8 cellular contexts compared by ENCODE assay signal in genomic region chr15:59741274-59741906, GRCh38. TPM values are rescaled to one million over a fixed set of nuclear protein-coding genes. Genes with fewer than 3 reads are reported as not detected.
DNase-seq lines count a peak whose midpoint lies in the region; ATAC-seq, FAIRE-seq and TF ChIP-seq lines count a peak whose summit lies in the region.

No MANE protein-coding gene starts in this region.

- BruUV-seq in K562 (replicated peaks; lab: Mats Ljungman, UMichigan) = no TSS peak

- no peak overlapping the region for H3K27ac Mint-ChIP-seq in neural crest cell (ENCODE audit: unreplicated experiment)
- H3K27ac Mint-ChIP-seq in activated CD8-positive, alpha-beta memory T cell treated with anti-CD3 and anti-CD28 coated beads, Interleukin-2, amount 10 ng/mL, durations not matched to agents 7 days and 5 days = no peak overlapping the region

- H3K27me3 ChIP-seq in K562 (ENCODE audit: control insufficient read depth in 2 of 2, insufficient read depth in 2 of 2, low read length in 2 of 2) (peaks cover 9 to 13% of the 10 kb centered on the region in 2 experiments; a peak in 3 of 5 replicates), uterus (no peaks in the 10 kb centered on the region)

- no peaks in the 10 kb centered on the region for H3K79me2 ChIP-seq in K562 (ENCODE audit: control insufficient read depth, insufficient read depth, low read length)

- peaks cover 4% of the 10 kb centered on the region for H3K27me3 Mint-ChIP-seq in neural crest cell (ENCODE audit: low read depth)
- peaks cover 23% of the 10 kb centered on the region for H3K27me3 Mint-ChIP-seq in activated CD8-positive, alpha-beta memory T cell treated with anti-CD3 and anti-CD28 coated beads, Interleukin-2, amount 10 ng/mL, durations not matched to agents 7 days and 5 days

- H3K4me1 ChIP-seq in K562 (replicated peaks in 1 of 2; ENCODE audit: control insufficient read depth in 2 of 2, insufficient read depth in 2 of 2, low read length in 2 of 2) (no peaks in the 10 kb centered on the region), uterus (no peaks in the 10 kb centered on the region)

- H3K9ac ChIP-seq in K562 (ENCODE audit: insufficient read depth in 1 of 2, low read depth in 2 of 2, low read length in 2 of 2) = no peak overlapping the region

- H2AFZ ChIP-seq in K562 (ENCODE audit: low read depth, low read length) = no peak overlapping the region

- FAIRE-seq in K562 (lab: Jason Lieb, UNC) = peak; percentile 19

- no peak for TF ChIP-seq EP300 in K562 (IDR thresholded peaks at IDR 0.05; ENCODE audit: low read length)

- no peak overlapping the region for H3K4me2 ChIP-seq in K562 (ENCODE audit: insufficient read depth, low read length)

- TF ChIP-seq POLR2A in K562 (conservative IDR thresholded peaks at IDR 0.05) (no peak), uterus (IDR thresholded peaks at IDR 0.05) (no peak)

- POLR2A ChIA-PET in K562 (lab: Yijun Ruan, JAX) = no interaction called here

- in situ Hi-C loops in K562 (cut with MboI) = no loop called here

- ATAC-seq in K562 (no peak), omental fat pad (ENCODE audit: low FRiP score) (no peak), HG02678 (IDR thresholded peaks at IDR 0.05; ENCODE audit: unreplicated experiment) (no peak)
- ATAC-seq in activated CD8-positive, alpha-beta memory T cell treated with anti-CD3 and anti-CD28 coated beads, Interleukin-2, amount 10 ng/mL, durations not matched to agents 7 days and 5 days = no peak

- H3K36me3 ChIP-seq in K562 (ENCODE audit: control insufficient read depth, insufficient read depth, low read length) (no peaks in the 10 kb centered on the region), uterus (no peaks in the 10 kb centered on the region)

- H3K27ac ChIP-seq in K562 (ENCODE audit: extremely low read depth, low read depth, low read length) (no peak overlapping the region), uterus (no peak overlapping the region)

- H3K9me1 ChIP-seq in K562 (ENCODE audit: control insufficient read depth, insufficient read depth, low read length) = no peaks in the 10 kb centered on the region

- H4K20me1 ChIP-seq in K562 (replicated peaks; ENCODE audit: control insufficient read depth, insufficient read depth, low read length) = no peaks in the 10 kb centered on the region

- peak; percentile 61 for DNase-seq in NCI-H2081 treated with DMSO at 0.1 percent for 48 hours (lab: John Stamatoyannopoulos, UW)
- peak in 2 of 4 experiments; percentile 8 to 9 for DNase-seq in K562 (ENCODE audit: extremely low read depth in 1 of 4, low spot score in 3 of 4)
- DNase-seq in neural crest cell (ENCODE audit: low read depth, low spot score) = no peak
- DNase-seq in omental fat pad (ENCODE audit: low spot score) = no peak
- no peak for DNase-seq in activated CD8-positive, alpha-beta memory T cell treated with anti-CD3 and anti-CD28 coated beads, Interleukin-2, amount 10 ng/mL, durations not matched to agents 7 days and 5 days
- no peak for DNase-seq in uterus

- CTCF ChIA-PET in K562 (lab: Yijun Ruan, JAX; ENCODE audit: low intra/inter-chr PET ratio) = no interaction called here
- CTCF ChIA-PET in activated CD8-positive, alpha-beta memory T cell treated with anti-CD3 and anti-CD28 coated beads, Interleukin-2, amount 10 ng/mL, durations not matched to agents 7 days and 5 days (lab: Charles Lee) = interaction anchor here (0.6 to 2.7 kb wide), 12 partner anchors 10 to 657 kb away, joined by 3 to 18 read pairs (median 4); partner anchors contain the start of gene ANXA2

- H3K4me1 Mint-ChIP-seq in neural crest cell = no peaks in the 10 kb centered on the region
- H3K4me1 Mint-ChIP-seq in activated CD8-positive, alpha-beta memory T cell treated with anti-CD3 and anti-CD28 coated beads, Interleukin-2, amount 10 ng/mL, durations not matched to agents 7 days and 5 days = no peaks in the 10 kb centered on the region

- peaks cover 10% of the 10 kb centered on the region for H3K9me3 Mint-ChIP-seq in neural crest cell
- H3K9me3 Mint-ChIP-seq in activated CD8-positive, alpha-beta memory T cell treated with anti-CD3 and anti-CD28 coated beads, Interleukin-2, amount 10 ng/mL, durations not matched to agents 7 days and 5 days (ENCODE audit: low read depth) = peaks cover 7% of the 10 kb centered on the region

- no peak overlapping the region for H3K4me3 ChIP-seq in GM12875 (ENCODE audit: low read depth, low read length)
- no peak overlapping the region for H3K4me3 ChIP-seq in K562
- no peak overlapping the region for H3K4me3 ChIP-seq in uterus

- H3K36me3 Mint-ChIP-seq in neural crest cell (ENCODE audit: low read depth) = no peaks in the 10 kb centered on the region
- H3K36me3 Mint-ChIP-seq in activated CD8-positive, alpha-beta memory T cell treated with anti-CD3 and anti-CD28 coated beads, Interleukin-2, amount 10 ng/mL, durations not matched to agents 7 days and 5 days = no peaks in the 10 kb centered on the region

- intact Hi-C loops in K562 (cut with micrococcal nuclease) (no loop called here), uterus (cut with DNase I; ENCODE audit: low total_unique reads) (no loop called here)

- TF ChIP-seq RAD21 in K562 (CRISPR knock-in tag; conservative IDR thresholded peaks at IDR 0.05 in 1 of 2, IDR thresholded peaks at IDR 0.05 in 1 of 2) = peak; percentile 13 to 38; a peak in 2 of 4 replicates

- H3K4me3 Mint-ChIP-seq in neural crest cell = no peak overlapping the region
- H3K4me3 Mint-ChIP-seq in activated CD8-positive, alpha-beta memory T cell treated with anti-CD3 and anti-CD28 coated beads, Interleukin-2, amount 10 ng/mL, durations not matched to agents 7 days and 5 days = no peak overlapping the region

- TF ChIP-seq CTCF in GM12875 (IDR thresholded peaks at IDR 0.05; ENCODE audit: borderline replicate concordance, insufficient read depth, low read depth, low read length) (0 out of 2 replicates have a peak, but pooled peaks have one; percentile 5), K562 (IDR thresholded peaks at IDR 0.05 in 2 of 3, conservative IDR thresholded peaks at IDR 0.05 in 1 of 3; ENCODE audit: insufficient read depth in 2 of 3, low read depth in 1 of 3, low read length in 3 of 3) (peak in 1 of 3 experiments; percentile 33; a peak in 2 of 6 replicates), neural crest cell (conservative IDR thresholded peaks at IDR 0.05) (peak; percentile 42), omental fat pad (IDR thresholded peaks at IDR 0.05) (no peak), uterus (IDR thresholded peaks at IDR 0.05) (no peak)

- H3K9me3 ChIP-seq in K562 (replicated peaks; ENCODE audit: control insufficient read depth, insufficient read depth, low read depth, low read length) (no peaks in the 10 kb centered on the region), uterus (no peaks in the 10 kb centered on the region)

- WGBS in K562 (ENCODE audit: insufficient coverage, low coverage, missing lambda C conversion rate) = 1% methylated on average over 10 of the region's 12 CpGs

RNA-seq across cellular contexts. Expression of gene BNIP2, which starts 52.3 kb away (rescaled TPM):
- total RNA-seq in K562 (2011; cell fraction: chromatin; rRNA removed; ENCODE audit: low replicate concordance) = 33.5 and 119 TPM in 2 replicates
- total RNA-seq in K562 (2011; cell fraction: nucleolus; rRNA removed) = 18.8 and 20.8 TPM in 2 replicates
- 43.7 and 69.2 TPM in 2 replicates for total RNA-seq in K562 (2011; cell fraction: nucleoplasm; rRNA removed)
- total RNA-seq in K562 (2014; rRNA removed) (64.5 and 88.0 TPM in 2 replicates), K562 (2014; rRNA removed; fragmentation: Illumina TruSeq; extraction: Trizol) (63.4 and 82.2 TPM in 2 replicates), K562 (2015; rRNA removed; fragmentation: Illumina TruSeq; extraction: Trizol) (53.2 and 53.7 TPM in 2 replicates), K562 (2021) (38.6 and 46.6 TPM in 2 replicates), neural crest cell (37.5 and 40.5 TPM in 2 replicates), omental fat pad (100 to 1,000 TPM; 102 to 162 (median 132) TPM), uterus (100 to 1,000 TPM in 3 of 4 donors, 10 to 100 TPM in 1; 82.1 to 138 (median 112) TPM)
- polyA plus RNA-seq in K562 (2011; rRNA removed) (26.7 and 44.8 TPM in 2 replicates), K562 (2014; fragmentation: Illumina TruSeq; extraction: Trizol) (50.8 and 52.5 TPM in 2 replicates), K562 (2014; fragmentation: Nextera tagmentation; extraction: Ambion mirVana) (10 to 100 TPM; 19.6 to 22.2 TPM), K562 (2014; rRNA removed) (54.8 and 73.8 TPM in 2 replicates)
- polyA plus RNA-seq in K562 (2011; cell fraction: cytosol; rRNA removed) = 17.8 and 17.9 TPM in 2 replicates
- polyA plus RNA-seq in K562 (2011; cell fraction: nucleus; rRNA removed) = 16.2 and 18.5 TPM in 2 replicates
- 32.3 and 43.9 TPM in 2 replicates for polyA plus RNA-seq in K562 (2012)
- polyA minus RNA-seq in K562 (2011; rRNA and poly(A)+ RNA removed) = 47.9 and 51.4 TPM in 2 replicates
- 27.0 and 32.9 TPM in 2 replicates for polyA minus RNA-seq in K562 (2011; cell fraction: cytosol; rRNA and poly(A)+ RNA removed)
- 21.9 and 50.0 TPM in 2 replicates for polyA minus RNA-seq in K562 (2011; cell fraction: nucleus; rRNA and poly(A)+ RNA removed)
- 10 to 100 TPM; 59.3 to 75.2 TPM for total RNA-seq in activated CD8-positive, alpha-beta memory T cell treated with anti-CD3 and anti-CD28 coated beads, Interleukin-2, amount 10 ng/mL, durations not matched to agents 7 days and 5 days

Comparison
In these comparisons a context has a peak if more than half of its experiments do, and no peak if none do; other contexts are left out.
1. CTCF ChIP-seq: peak in GM12875 (single experiment) and neural crest cell (single experiment); none in omental fat pad (0 of 3) and uterus (0 of 4).